In genomic region chr11:125056931-125057330, GRCh38 we compare ENCODE assay signal across 1 cellular context.
TF ChIP-seq lines count a peak whose summit lies in the region.

No MANE protein-coding gene starts in this region.

TF ChIP-seq in K562, 482 proteins besides CTCF, POLR2A, EP300 and RAD21 (continued from another document):
- no peak for TF ChIP-seq ATF2 (CRISPR knock-in tag; IDR thresholded peaks at IDR 0.05)
- TF ChIP-seq NFIC (IDR thresholded peaks at IDR 0.05), result peak; percentile 69
- TF ChIP-seq KDM1A (IDR thresholded peaks at IDR 0.05), result 0 out of 4 replicates have a peak, but pooled peaks of 1 of the 2 experiments have one; percentile 16
- no peak for TF ChIP-seq BMI1 (IDR thresholded peaks at IDR 0.05; ENCODE audit: low read length)
- TF ChIP-seq TAF15 (IDR thresholded peaks at IDR 0.05; ENCODE audit: low read depth, low read length), result no peak
- no peak for TF ChIP-seq RFX5 (IDR thresholded peaks at IDR 0.05; ENCODE audit: low read depth, low read length)
- TF ChIP-seq HCFC1 (IDR thresholded peaks at IDR 0.05; ENCODE audit: low read depth, low read length), result no peak
- no peak for TF ChIP-seq RFX1 (IDR thresholded peaks at IDR 0.05)
- no peak for TF ChIP-seq KLF6 (CRISPR knock-in tag; IDR thresholded peaks at IDR 0.05; ENCODE audit: borderline replicate concordance)
TF ChIP-seq in K562: peak in this region for 2.
